Comparison of ENCODE assay signal across 20 cellular contexts in the genomic region with DNA sequence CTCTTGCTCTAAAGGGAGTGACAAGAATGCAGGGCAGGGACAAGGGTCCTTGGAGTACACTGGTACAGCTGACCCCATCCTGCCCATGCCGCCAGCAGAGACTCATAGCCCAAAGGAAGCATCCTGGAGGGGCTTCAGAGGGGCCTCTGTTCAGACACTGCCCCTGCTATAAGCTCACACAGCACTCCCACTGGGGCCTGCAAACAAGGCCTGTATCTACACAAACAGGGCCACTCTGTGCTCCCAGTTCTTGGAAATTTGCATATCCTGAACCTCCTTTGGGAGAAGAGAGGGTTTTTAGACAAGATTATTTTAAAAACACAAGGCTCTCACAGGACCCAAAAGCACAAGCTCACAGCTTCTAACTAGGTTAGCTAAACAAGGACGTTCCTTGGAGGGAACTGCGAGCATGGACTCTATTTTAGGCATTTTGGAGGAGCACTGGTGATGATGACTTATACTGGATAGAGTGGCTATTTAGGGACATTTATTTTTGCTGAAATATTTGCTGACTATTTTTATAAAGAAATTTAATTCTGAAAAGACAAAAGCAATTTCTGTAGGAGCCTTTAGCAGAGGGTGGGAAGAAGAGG. TPM values are rescaled to one million over a fixed set of nuclear protein-coding genes. Genes with fewer than 3 reads are reported as not detected.
DNase-seq lines count a peak whose midpoint lies in the region; ATAC-seq and TF ChIP-seq lines count a peak whose summit lies in the region.
"Had no signal": no experiment of that assay in that cellular context is flagged by ENCODE, and none has a peak within 500 bp of the region (broad histone marks: within the 10 kb centered on the region; RNA-seq: fewer than 3 reads in every experiment).

No MANE protein-coding gene starts in this region.

- H3K4me1 ChIP-seq in left ventricle myocardium inferior (peaks cover 18% of the 10 kb centered on the region), neural progenitor cell (no peaks in the 10 kb centered on the region), aorta (ENCODE audit: control insufficient read depth in 1 of 2, insufficient read depth in 2 of 2, low read length in 2 of 2) (no peaks in the 10 kb centered on the region)

- no peaks in the 10 kb centered on the region for H3K9me3 ChIP-seq in left ventricle myocardium inferior (replicated peaks)
- no peaks in the 10 kb centered on the region for H3K9me3 ChIP-seq in neural progenitor cell (ENCODE audit: low read depth)
- no peaks in the 10 kb centered on the region for H3K9me3 ChIP-seq in aorta (ENCODE audit: control insufficient read depth, low read length)

- TF ChIP-seq CTCF in left ventricle myocardium inferior (IDR thresholded peaks at IDR 0.05; ENCODE audit: borderline replicate concordance) (no peak), neural progenitor cell (IDR thresholded peaks at IDR 0.05) (no peak)

- H3K27me3 Mint-ChIP-seq in neural progenitor cell (ENCODE audit: insufficient read depth, low read depth): peaks cover 2% of the 10 kb centered on the region

- H3K27ac ChIP-seq in left ventricle myocardium inferior (replicated peaks): peak overlapping the region; percentile 51
- no peak overlapping the region for H3K27ac ChIP-seq in neural progenitor cell
- H3K27ac ChIP-seq in aorta (ENCODE audit: low read depth in 1 of 2, low read length in 2 of 2): no peak overlapping the region
- H3K27ac ChIP-seq: 22Rv1 had no signal

- no peaks in the 10 kb centered on the region for H3K79me2 ChIP-seq in neural progenitor cell (ENCODE audit: low read depth)

- H3K4me3 ChIP-seq in left ventricle myocardium inferior (no peak overlapping the region), neural progenitor cell (no peak overlapping the region), aorta (ENCODE audit: low read length in 2 of 2) (no peak overlapping the region)

- no peaks in the 10 kb centered on the region for H3K9me3 Mint-ChIP-seq in neural progenitor cell

- H2AFZ ChIP-seq in neural progenitor cell (replicated peaks): peak overlapping the region; percentile 20

- no peaks in the 10 kb centered on the region for H3F3A ChIP-seq in neural progenitor cell (ENCODE audit: low read depth)

- H3K27me3 ChIP-seq in left ventricle myocardium inferior (ENCODE audit: low read depth) (peaks cover 3% of the 10 kb centered on the region), neural progenitor cell (peaks cover 12% of the 10 kb centered on the region), aorta (ENCODE audit: control insufficient read depth in 1 of 2, insufficient read depth in 2 of 2, low read length in 1 of 2) (no peaks in the 10 kb centered on the region)

- no peak overlapping the region for H3K9ac ChIP-seq in neural progenitor cell

- H3K4me1 Mint-ChIP-seq in neural progenitor cell: no peaks in the 10 kb centered on the region

- no peak overlapping the region for H3K4me2 ChIP-seq in neural progenitor cell

- no peaks in the 10 kb centered on the region for H3K36me3 ChIP-seq in left ventricle myocardium inferior
- H3K36me3 ChIP-seq in neural progenitor cell: no peaks in the 10 kb centered on the region
- no peaks in the 10 kb centered on the region for H3K36me3 ChIP-seq in aorta (ENCODE audit: control insufficient read depth in 1 of 2, insufficient read depth in 2 of 2, low read length in 1 of 2)

- no peak overlapping the region for H3K27ac Mint-ChIP-seq in neural progenitor cell

- intact Hi-C loops in Right ventricle myocardium inferior (cut with DNase I) (no loop called here), cardiac septum (cut with DNase I) (no loop called here), left ventricle myocardium inferior (cut with micrococcal nuclease) (no loop called here), aorta (cut with DNase I) (no loop called here)

- no peak overlapping the region for H3K4me3 Mint-ChIP-seq in neural progenitor cell

- 18 to 20% methylated on average over 3 of the region's 3 CpGs for WGBS in aorta, 2 donors

- DNase-seq in Right ventricle myocardium inferior (ENCODE audit: missing footprints): no peak
- DNase-seq in cardiac septum (ENCODE audit: low spot score): no peak
- DNase-seq in left ventricle myocardium inferior: no peak
- no peak for DNase-seq in neural progenitor cell (ENCODE audit: low spot score)
- no peak for DNase-seq in aorta
- no peak for DNase-seq in left lobe of liver (ENCODE audit: low spot score)
- DNase-seq: AML-193, GF-D8, GOT3, KBM-7, NCI-H1105 treated with DMSO at 0.1 percent for 48 hours, NCI-H1694, NCI-H2081 treated with DMSO at 0.1 percent for 48 hours, SHP77 had no signal

- ATAC-seq in Right ventricle myocardium inferior (peak; percentile 72), aorta (ENCODE audit: low FRiP score) (peak; percentile 54), HG03175 (IDR thresholded peaks at IDR 0.05; ENCODE audit: unreplicated experiment) (no peak), left lobe of liver (no peak), HG03095 (IDR thresholded peaks at IDR 0.05; ENCODE audit: unreplicated experiment) (no peak)
- ATAC-seq: HepG2 had no signal

- H3K36me3 Mint-ChIP-seq in neural progenitor cell: no peaks in the 10 kb centered on the region

- H4K20me1 ChIP-seq in neural progenitor cell (ENCODE audit: low read depth): no peaks in the 10 kb centered on the region

RNA-seq across cellular contexts. Expression of a gene that starts 16.4 kb away (rescaled TPM):
- total RNA-seq in Right ventricle myocardium inferior (0.11 TPM), cardiac septum (0.78 TPM), left ventricle myocardium inferior (0.66 TPM), neural progenitor cell (ENCODE audit: low replicate concordance) (not detected in 2 replicates), aorta (under 1 TPM; 0.30 to 0.42 TPM), left lobe of liver (not detected)
- polyA plus RNA-seq in aorta: not detected
- total RNA-seq: Daoy, HepG2, NCI-H460 had no signal
- polyA plus RNA-seq: HepG2 had no signal

RNA-seq across cellular contexts. Expression of a gene that starts 44.8 kb away (rescaled TPM):
- total RNA-seq in Right ventricle myocardium inferior: 19.3 TPM
- 27.2 TPM for total RNA-seq in cardiac septum
- total RNA-seq in left ventricle myocardium inferior: 22.8 TPM
- 28.5 and 48.6 TPM in 2 replicates for total RNA-seq in neural progenitor cell (ENCODE audit: low replicate concordance)
- 10 to 100 TPM; 47.9 to 49.3 TPM for total RNA-seq in aorta
- polyA plus RNA-seq in aorta: 10 to 100 TPM; 59.6 to 71.1 TPM
- 5.9 TPM for total RNA-seq in left lobe of liver

Comparison
In these comparisons a context has a peak if more than half of its experiments do, and no peak if none do; other contexts are left out.
1. ATAC-seq: peak in Right ventricle myocardium inferior (single experiment) and aorta (single experiment); none in HG03175 (single experiment), left lobe of liver (single experiment) and HG03095 (single experiment).